Comparison of ENCODE assay signal across 32 cellular contexts in genomic region chr1:68815632-68816031, GRCh38.
"Had no signal": no experiment of that assay in that cellular context is flagged by ENCODE, and none has a peak within 500 bp of the region (broad histone marks: within the 10 kb centered on the region; RNA-seq: fewer than 3 reads in every experiment).

No MANE protein-coding gene starts in this region.

- H3K4me1 ChIP-seq: SJCRH30 had no signal

- H3K27me3 ChIP-seq: SJCRH30 had no signal

- ATAC-seq: activated CD8-positive, alpha-beta memory T cell treated with anti-CD3 and anti-CD28 coated beads, Interleukin-2, amount 10 ng/mL, durations not matched to agents 7 days and 5 days; activated naive CD8-positive, alpha-beta T cell treated with anti-CD3 and anti-CD28 coated beads, Interleukin-2, amount 50 U/mL, for 24 hours; Panc1; T-cell had no signal

- DNase-seq: activated B cell treated with CpG ODN at 0.5 μM for 24 hours; activated CD4-positive, alpha-beta memory T cell treated with anti-CD3 and anti-CD28 coated beads for 36 hours; activated CD4-positive, alpha-beta T cell treated with anti-CD3 and anti-CD28 coated beads for 4 hours; activated CD4-positive, alpha-beta T cell treated with anti-CD3 and anti-CD28 coated beads, Interleukin-2, amount 50 U/mL, for 1 hour; activated CD4-positive, CD25-positive, alpha-beta regulatory T cell treated with anti-CD3 and anti-CD28 coated beads, Interleukin-2, amount 50 U/mL, for 72 hours; activated CD8-positive, alpha-beta memory T cell treated with anti-CD3 and anti-CD28 coated beads for 24 hours; activated CD8-positive, alpha-beta memory T cell treated with anti-CD3 and anti-CD28 coated beads, Interleukin-2, amount 10 ng/mL, durations not matched to agents 7 days and 5 days; activated CD8-positive, alpha-beta memory T cell treated with anti-CD3 and anti-CD28 coated beads, Interleukin-2, amount 50 U/mL, for 48 hours; activated effector memory CD4-positive, alpha-beta T cell treated with Interleukin-2 at 50 U/mL for 16 hours; activated naive CD4-positive, alpha-beta T cell treated with anti-CD3 and anti-CD28 coated beads, Interleukin-2, amount 10 ng/mL, durations not matched to agents 7 days and 5 days; activated naive CD8-positive, alpha-beta T cell treated with anti-CD3 and anti-CD28 coated beads, Interleukin-2, amount 50 U/mL, for 24 hours; activated T-cell treated with anti-CD3 and anti-CD28 coated beads, Interleukin-2, amount 50 U/mL, for 48 hours; anterior cingulate cortex; caudate nucleus; cerebellar nuclear complex; Kasumi-1; KG1; MM.1S; MV-4-11; NCI-H1092; NCI-H187; NCI-H226; NCI-H446 treated with DMSO at 0.1 percent for 48 hours; NCI-H774; SHP77; T-cell; T-helper 2 cell; T-helper 9 cell had no signal

- H3K36me3 ChIP-seq: SJCRH30 had no signal

- H3K4me3 ChIP-seq: SJCRH30, SK-N-MC had no signal

- H3K27ac ChIP-seq: SJCRH30, SK-N-MC, VCaP had no signal
